ENCODE assay signal across 2 cellular contexts in genomic region chr2:21916934-21917522, GRCh38.
A peak's percentile ranks its signal among the peaks of the same experiment; 100 is the strongest.
TF ChIP-seq lines count a peak whose summit lies in the region.

No MANE protein-coding gene starts in this region.

TF ChIP-seq in IMR-90, 13 proteins besides CTCF, POLR2A, EP300 and RAD21 (continued from another document):
- TF ChIP-seq NFE2L2 (IDR thresholded peaks at IDR 0.05; ENCODE audit: low read depth, low read length) (no peak), MAZ (IDR thresholded peaks at IDR 0.05; ENCODE audit: borderline replicate concordance, low read depth, low read length) (no peak)

TF ChIP-seq in neural cell, 6 proteins besides CTCF, POLR2A, EP300 and RAD21 (continued from another document):
- TF ChIP-seq SMC3 (conservative IDR thresholded peaks at IDR 0.05; ENCODE audit: poor library complexity) (peak; percentile 65), POLR2AphosphoS5 (IDR thresholded peaks at IDR 0.05) (peak; percentile 81), TAF1 (IDR thresholded peaks at IDR 0.05; ENCODE audit: low read depth) (no peak), EZH2 (IDR thresholded peaks at IDR 0.05; ENCODE audit: borderline replicate concordance, insufficient read depth, low read length, poor library complexity, severe bottlenecking) (no peak)
- TF ChIP-seq, protein P1, sequence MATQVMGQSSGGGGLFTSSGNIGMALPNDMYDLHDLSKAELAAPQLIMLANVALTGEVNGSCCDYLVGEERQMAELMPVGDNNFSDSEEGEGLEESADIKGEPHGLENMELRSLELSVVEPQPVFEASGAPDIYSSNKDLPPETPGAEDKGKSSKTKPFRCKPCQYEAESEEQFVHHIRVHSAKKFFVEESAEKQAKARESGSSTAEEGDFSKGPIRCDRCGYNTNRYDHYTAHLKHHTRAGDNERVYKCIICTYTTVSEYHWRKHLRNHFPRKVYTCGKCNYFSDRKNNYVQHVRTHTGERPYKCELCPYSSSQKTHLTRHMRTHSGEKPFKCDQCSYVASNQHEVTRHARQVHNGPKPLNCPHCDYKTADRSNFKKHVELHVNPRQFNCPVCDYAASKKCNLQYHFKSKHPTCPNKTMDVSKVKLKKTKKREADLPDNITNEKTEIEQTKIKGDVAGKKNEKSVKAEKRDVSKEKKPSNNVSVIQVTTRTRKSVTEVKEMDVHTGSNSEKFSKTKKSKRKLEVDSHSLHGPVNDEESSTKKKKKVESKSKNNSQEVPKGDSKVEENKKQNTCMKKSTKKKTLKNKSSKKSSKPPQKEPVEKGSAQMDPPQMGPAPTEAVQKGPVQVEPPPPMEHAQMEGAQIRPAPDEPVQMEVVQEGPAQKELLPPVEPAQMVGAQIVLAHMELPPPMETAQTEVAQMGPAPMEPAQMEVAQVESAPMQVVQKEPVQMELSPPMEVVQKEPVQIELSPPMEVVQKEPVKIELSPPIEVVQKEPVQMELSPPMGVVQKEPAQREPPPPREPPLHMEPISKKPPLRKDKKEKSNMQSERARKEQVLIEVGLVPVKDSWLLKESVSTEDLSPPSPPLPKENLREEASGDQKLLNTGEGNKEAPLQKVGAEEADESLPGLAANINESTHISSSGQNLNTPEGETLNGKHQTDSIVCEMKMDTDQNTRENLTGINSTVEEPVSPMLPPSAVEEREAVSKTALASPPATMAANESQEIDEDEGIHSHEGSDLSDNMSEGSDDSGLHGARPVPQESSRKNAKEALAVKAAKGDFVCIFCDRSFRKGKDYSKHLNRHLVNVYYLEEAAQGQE (IDR thresholded peaks at IDR 0.05; ENCODE audit: borderline replicate concordance) = peak; percentile 95
TF ChIP-seq in neural cell: peak in this region for 3.
